8 cellular contexts compared by ENCODE assay signal in the genomic region with DNA sequence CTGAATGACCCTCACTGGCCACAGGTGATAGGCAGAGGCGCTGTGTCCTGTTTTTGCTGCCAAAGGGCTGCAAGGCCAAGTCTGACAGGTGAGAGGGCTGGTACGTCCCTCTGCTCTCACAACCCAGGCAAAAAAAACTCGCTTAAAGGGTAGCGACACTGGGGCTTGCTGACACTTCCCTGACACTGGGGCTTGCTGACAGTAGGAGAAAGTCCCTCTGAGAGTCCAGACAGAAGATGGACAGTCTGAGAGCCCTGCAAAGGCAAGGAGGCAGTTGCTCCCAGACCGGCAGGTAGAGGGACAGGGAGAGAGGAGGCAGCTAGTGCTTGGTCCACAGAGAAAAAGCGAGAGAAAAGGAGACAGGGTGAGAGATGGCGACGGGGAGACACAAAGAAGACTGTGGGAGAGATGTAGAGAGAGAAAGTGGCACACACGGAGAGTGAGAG. TPM values are rescaled to one million over a fixed set of nuclear protein-coding genes. Genes with fewer than 3 reads are reported as not detected.
DNase-seq lines count a peak whose midpoint lies in the region; ATAC-seq and TF ChIP-seq lines count a peak whose summit lies in the region.

No MANE protein-coding gene starts in this region.

- H4K20me1 ChIP-seq in IMR-90 (ENCODE audit: insufficient read depth, low read length) (no peaks in the 10 kb centered on the region), smooth muscle cell (ENCODE audit: low read depth) (peaks cover 55% of the 10 kb centered on the region)

- peaks cover 9% of the 10 kb centered on the region for H3F3A ChIP-seq in smooth muscle cell (ENCODE audit: low read depth)

- no peak overlapping the region for H2AK5ac ChIP-seq in IMR-90 (ENCODE audit: low read depth, low read length)

- H3K4me2 ChIP-seq in IMR-90 (ENCODE audit: low read depth, low read length) (peak overlapping the region; percentile 91), smooth muscle cell (peak overlapping the region; percentile 97)

- H4K5ac ChIP-seq in IMR-90 (ENCODE audit: low read depth, low read length) = no peak overlapping the region

- TF ChIP-seq CTCF in IMR-90 (conservative IDR thresholded peaks at IDR 0.05; ENCODE audit: low read depth, low read length) = no peak
- TF ChIP-seq CTCF in smooth muscle cell (IDR thresholded peaks at IDR 0.05; ENCODE audit: borderline replicate concordance, insufficient read depth, poor library complexity, severe bottlenecking) = no peak
- no peak for TF ChIP-seq CTCF in omental fat pad (IDR thresholded peaks at IDR 0.05)

- intact Hi-C loops in IMR-90 (cut with micrococcal nuclease) = loop anchor here (1.0 kb wide), 1 partner anchor 188 kb away; no protein-coding TSS in a partner anchor

- no peak overlapping the region for H2BK15ac ChIP-seq in IMR-90 (ENCODE audit: low read depth, low read length)

- no peaks in the 10 kb centered on the region for H3K9me1 ChIP-seq in IMR-90 (ENCODE audit: insufficient read depth, low read length)

- peaks cover 69% of the 10 kb centered on the region for H3K79me2 ChIP-seq in smooth muscle cell (ENCODE audit: low read depth)

- H3K18ac ChIP-seq in IMR-90 (ENCODE audit: low read depth, low read length) = no peak overlapping the region

- peaks cover 51% of the 10 kb centered on the region for H3K4me1 Mint-ChIP-seq in activated naive CD8-positive, alpha-beta T cell treated with anti-CD3 and anti-CD28 coated beads, Interleukin-2, amount 50 U/mL, for 24 hours

- no peak for TF ChIP-seq POLR2A in IMR-90 (IDR thresholded peaks at IDR 0.05; ENCODE audit: low read depth, low read length)

- no peaks in the 10 kb centered on the region for H3K36me3 ChIP-seq in IMR-90 (ENCODE audit: control insufficient read depth, insufficient read depth, low read length)
- no peaks in the 10 kb centered on the region for H3K36me3 ChIP-seq in iPS DF 6.9 (ENCODE audit: control insufficient read depth, insufficient read depth, low read length)
- H3K36me3 ChIP-seq in smooth muscle cell (ENCODE audit: low read depth) = no peaks in the 10 kb centered on the region

- no TSS peak for BruUV-seq in IMR-90 (replicated peaks; lab: Mats Ljungman, UMichigan)

- H4K91ac ChIP-seq in IMR-90 (ENCODE audit: insufficient read depth, low read depth, low read length) = no peak overlapping the region

- H2AFZ ChIP-seq in IMR-90 (replicated peaks; ENCODE audit: low read length, poor library complexity) = peak overlapping the region; percentile 96
- no peak overlapping the region for H2AFZ ChIP-seq in smooth muscle cell (ENCODE audit: low read depth)

- H3K23ac ChIP-seq in IMR-90 (ENCODE audit: low read depth, low read length) = peak overlapping the region; percentile 68; the same call in 1 of the 2 replicates

- H3K27ac ChIP-seq in IMR-90 (ENCODE audit: insufficient read depth, low read length) (no peak overlapping the region), iPS DF 6.9 (ENCODE audit: low read length) (no peak overlapping the region), smooth muscle cell (ENCODE audit: low read depth) (peak overlapping the region; percentile 59)

- no peaks in the 10 kb centered on the region for H3K27me3 Mint-ChIP-seq in activated naive CD8-positive, alpha-beta T cell treated with anti-CD3 and anti-CD28 coated beads, Interleukin-2, amount 50 U/mL, for 24 hours

- 12% methylated on average over 5 of the region's 9 CpGs; no CpG with 5 or more reads in 1 of the 2 experiments for WGBS in IMR-90 (ENCODE audit: extremely low coverage in 2 of 2, insufficient read length in 1 of 2), 2 experiments
- WGBS in iPS DF 6.9 (ENCODE audit: insufficient coverage, insufficient read length) = no CpG with 5 or more reads among the region's 9 CpGs
- WGBS in smooth muscle cell (ENCODE audit: low lambda C conversion rate) = 11% methylated on average over 9 of the region's 9 CpGs

- peak overlapping the region; percentile 92 for H3K27ac Mint-ChIP-seq in activated naive CD8-positive, alpha-beta T cell treated with anti-CD3 and anti-CD28 coated beads, Interleukin-2, amount 50 U/mL, for 24 hours

- H3K27me3 ChIP-seq in IMR-90 (ENCODE audit: control insufficient read depth, insufficient read depth, low read length) = peaks cover 5% of the 10 kb centered on the region; the same call in 1 of the 2 replicates
- H3K27me3 ChIP-seq in iPS DF 6.9 (ENCODE audit: control insufficient read depth, insufficient read depth, low read length) = no peaks in the 10 kb centered on the region
- H3K27me3 ChIP-seq in smooth muscle cell (ENCODE audit: low read depth) = no peaks in the 10 kb centered on the region

- H3K79me1 ChIP-seq in IMR-90 (ENCODE audit: low read depth in 1 of 2, low read length in 2 of 2) = 0 out of 4 replicates have a peak, but pooled peaks cover 2 to 3% of the 10 kb centered on the region in 2 experiments

- dilution Hi-C loops in IMR-90 (cut with HindIII; ENCODE audit: low sequenced_read_pairs, unreplicated experiment) = no loop called here

- H3K4me3 ChIP-seq in IMR-90 (ENCODE audit: insufficient read depth, low read depth, low read length) (peak overlapping the region; percentile 73), iPS DF 6.9 (ENCODE audit: low read length) (peak overlapping the region; percentile 83; the same call in 1 of the 2 replicates), smooth muscle cell (peak overlapping the region; percentile 89)

- H2BK120ac ChIP-seq in IMR-90 (ENCODE audit: low read depth, low read length) = no peak overlapping the region

- H4K8ac ChIP-seq in IMR-90 (ENCODE audit: low read depth in 2 of 2, low read length in 2 of 2) = 0 out of 4 replicates have a peak overlapping the region, but pooled peaks of 1 of the 2 experiments have one; percentile 5

- no peak for TF ChIP-seq RAD21 in IMR-90 (IDR thresholded peaks at IDR 0.05; ENCODE audit: low read length)

- peak overlapping the region; percentile 99 for H3K4me3 Mint-ChIP-seq in activated naive CD8-positive, alpha-beta T cell treated with anti-CD3 and anti-CD28 coated beads, Interleukin-2, amount 50 U/mL, for 24 hours

- no peak overlapping the region for H2BK5ac ChIP-seq in IMR-90 (ENCODE audit: low read depth, low read length, poor library complexity, severe bottlenecking)

- POLR2A ChIA-PET in IMR-90 (lab: Charles Lee; ENCODE audit: unreplicated experiment) = interaction anchor here (1.1 kb wide), 1 partner anchor 11 kb away, joined by 3 read pairs; no protein-coding TSS in a partner anchor

- in situ Hi-C loops in IMR-90 (cut with MboI; ENCODE audit: low sequenced_read_pairs) = no loop called here

- H3K36me3 Mint-ChIP-seq in activated naive CD8-positive, alpha-beta T cell treated with anti-CD3 and anti-CD28 coated beads, Interleukin-2, amount 50 U/mL, for 24 hours (ENCODE audit: low read depth) = peaks cover 14% of the 10 kb centered on the region

- H3K4me1 ChIP-seq in IMR-90 (ENCODE audit: control insufficient read depth, insufficient read depth, low read length) (peaks cover 4% of the 10 kb centered on the region), iPS DF 6.9 (ENCODE audit: control insufficient read depth, insufficient read depth, low read length) (no peaks in the 10 kb centered on the region), smooth muscle cell (ENCODE audit: low read depth) (peaks cover 18% of the 10 kb centered on the region)

- H3K56ac ChIP-seq in IMR-90 (ENCODE audit: extremely low read depth, insufficient read depth, low read length) = no peak overlapping the region

- peak; percentile 3 for ATAC-seq in GM19023 (IDR thresholded peaks at IDR 0.05; ENCODE audit: unreplicated experiment)
- no peak for ATAC-seq in IMR-90 (ENCODE audit: low read depth)
- peak; percentile 12 for ATAC-seq in activated naive CD8-positive, alpha-beta T cell treated with anti-CD3 and anti-CD28 coated beads, Interleukin-2, amount 50 U/mL, for 24 hours
- no peak for ATAC-seq in omental fat pad (ENCODE audit: low FRiP score)
- no peak for ATAC-seq in HG02571 (IDR thresholded peaks at IDR 0.05; ENCODE audit: unreplicated experiment)

- H3K14ac ChIP-seq in IMR-90 (replicated peaks; ENCODE audit: low read depth, low read length) = peak overlapping the region; percentile 60

- CTCF ChIA-PET in IMR-90 (lab: Yijun Ruan, JAX) = interaction anchor here (0.6 to 1.1 kb wide), 5 partner anchors 10 to 422 kb away, joined by 3 to 4 read pairs (median 3); no protein-coding TSS in a partner anchor

- H2BK20ac ChIP-seq in IMR-90 (ENCODE audit: low read depth, low read length) = no peak overlapping the region

- H3K9me3 ChIP-seq in IMR-90 (ENCODE audit: control insufficient read depth, insufficient read depth, low read length) (no peaks in the 10 kb centered on the region), iPS DF 6.9 (ENCODE audit: control insufficient read depth, insufficient read depth, low read length) (no peaks in the 10 kb centered on the region), smooth muscle cell (replicated peaks; ENCODE audit: low read depth) (no peaks in the 10 kb centered on the region)

- H2AK9ac ChIP-seq in IMR-90 (replicated peaks; ENCODE audit: low read depth, low read length, poor library complexity) = no peak overlapping the region

- peak overlapping the region; percentile 58 for H3K4ac ChIP-seq in IMR-90 (ENCODE audit: low read depth, low read length)

- DNase-seq in IMR-90 (no peak), iPS DF 6.9 (ENCODE audit: low read depth, low spot score) (no peak), smooth muscle cell (lab: John Stamatoyannopoulos, UW; ENCODE audit: unreplicated experiment) (no peak), omental fat pad (ENCODE audit: low spot score) (no peak), NCI-H1930 (lab: John Stamatoyannopoulos, UW) (no peak)
- peak; percentile 27 for DNase-seq in activated naive CD8-positive, alpha-beta T cell treated with anti-CD3 and anti-CD28 coated beads, Interleukin-2, amount 50 U/mL, for 24 hours

- peak overlapping the region; percentile 54 for H3K9ac ChIP-seq in IMR-90 (ENCODE audit: low read depth, low read length)
- peak overlapping the region; percentile 81 for H3K9ac ChIP-seq in smooth muscle cell (ENCODE audit: low read depth)

- H3K9me3 Mint-ChIP-seq in activated naive CD8-positive, alpha-beta T cell treated with anti-CD3 and anti-CD28 coated beads, Interleukin-2, amount 50 U/mL, for 24 hours = no peaks in the 10 kb centered on the region

TF ChIP-seq in IMR-90, 13 proteins besides CTCF, POLR2A, EP300 and RAD21 (continues in another document):
- TF ChIP-seq FOS (IDR thresholded peaks at IDR 0.05; ENCODE audit: low read depth, low read length) = no peak
- TF ChIP-seq CEBPB (IDR thresholded peaks at IDR 0.05; ENCODE audit: low read depth, low read length) = no peak
- no peak for TF ChIP-seq CHD1 (IDR thresholded peaks at IDR 0.05; ENCODE audit: low read depth, low read length)
- TF ChIP-seq RCOR1 (IDR thresholded peaks at IDR 0.05; ENCODE audit: insufficient replicate concordance, low read length) = no peak

RNA-seq across cellular contexts. Expression of a gene that starts 0.6 kb away (rescaled TPM):
- total RNA-seq in IMR-90 (2012; rRNA removed) (2.3 and 2.5 TPM in 2 replicates), smooth muscle cell (131 and 139 TPM in 2 replicates), omental fat pad (10 to 100 TPM; 16.9 to 26.3 (median 21.9) TPM)
- polyA plus RNA-seq in IMR-90 (2012; rRNA removed) (2.1 and 2.4 TPM in 2 replicates), smooth muscle cell (90.5 and 137 TPM in 2 replicates)
- polyA plus RNA-seq in IMR-90 (2012; cell fraction: cytosol; rRNA removed) = 1.2 and 1.9 TPM in 2 replicates
- polyA plus RNA-seq in IMR-90 (2012; cell fraction: nucleus; rRNA removed; ENCODE audit: low replicate concordance) = 0.71 and 2.2 TPM in 2 replicates

Comparison
In these comparisons a context has a peak if more than half of its experiments do, and no peak if none do; other contexts are left out.
1. ATAC-seq: peak in GM19023 (single experiment) and activated naive CD8-positive, alpha-beta T cell treated with anti-CD3 and anti-CD28 coated beads, Interleukin-2, amount 50 U/mL, for 24 hours (single experiment); none in IMR-90 (single experiment), omental fat pad (single experiment) and HG02571 (single experiment).
2. Peak in every context shown above with its lines, with median percentiles within 50 percentile points of each other: H3K4me3 ChIP-seq.